18 cellular contexts compared by ENCODE assay signal in the genomic region with DNA sequence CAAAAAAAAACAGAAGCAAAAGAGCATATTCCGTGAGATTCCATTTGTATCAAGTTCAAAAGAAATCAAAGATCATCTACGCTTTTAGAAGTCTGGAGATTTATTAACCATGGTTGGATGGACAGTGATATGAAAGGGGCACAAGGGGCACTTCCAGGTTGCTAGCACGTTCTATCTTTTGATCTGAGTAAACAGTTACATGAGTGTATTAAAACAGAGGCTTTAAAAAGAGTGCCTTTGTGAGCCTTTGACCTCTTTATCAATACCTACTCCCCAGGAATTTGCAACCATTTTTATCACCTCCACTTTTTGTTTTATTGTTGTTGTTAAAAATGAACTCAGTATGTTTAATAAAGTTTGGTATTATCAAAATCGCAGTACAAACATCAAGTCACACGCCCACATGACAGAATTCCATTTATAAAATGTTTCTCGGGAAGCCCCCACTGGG.
A peak's percentile ranks its signal among the peaks of the same experiment; 100 is the strongest.
DNase-seq lines count a peak whose midpoint lies in the region; ATAC-seq and TF ChIP-seq lines count a peak whose summit lies in the region.
"Had no signal": no experiment of that assay in that cellular context is flagged by ENCODE, and none has a peak within 500 bp of the region (broad histone marks: within the 10 kb centered on the region; RNA-seq: fewer than 3 reads in every experiment).

No MANE protein-coding gene starts in this region.

- H3K4me1 ChIP-seq in heart left ventricle (peaks cover 0 to 20% (median 2%) of the 10 kb centered on the region in 12 donors), right atrium auricular region (no peaks in the 10 kb centered on the region), parathyroid adenoma (no peaks in the 10 kb centered on the region), aorta (ENCODE audit: control insufficient read depth in 1 of 2, insufficient read depth in 2 of 2, low read length in 2 of 2) (no peaks in the 10 kb centered on the region)

- peak overlapping the region; percentile 76 for H2AFZ ChIP-seq in parathyroid adenoma

- ATAC-seq in heart left ventricle (no peak), aorta (ENCODE audit: low FRiP score) (no peak), GM19035 (IDR thresholded peaks at IDR 0.05; ENCODE audit: unreplicated experiment) (no peak), GM19351 (IDR thresholded peaks at IDR 0.05; ENCODE audit: unreplicated experiment) (no peak), HG03280 (IDR thresholded peaks at IDR 0.05; ENCODE audit: unreplicated experiment) (no peak)
- ATAC-seq: HCT116, left colon had no signal

- no peak overlapping the region for H3K9ac ChIP-seq in parathyroid adenoma

- 75 to 86% (median 83%) methylated on average over 6 of the region's 6 CpGs for WGBS in heart left ventricle, 4 donors
- WGBS in aorta, 2 donors, result 58 to 62% methylated on average over 6 of the region's 6 CpGs

- H3K27me3 ChIP-seq in heart left ventricle, result no peaks in the 10 kb centered on the region
- no peaks in the 10 kb centered on the region for H3K27me3 ChIP-seq in right atrium auricular region
- H3K27me3 ChIP-seq in parathyroid adenoma (ENCODE audit: control insufficient read depth, insufficient read depth, low read length), result no peaks in the 10 kb centered on the region
- no peaks in the 10 kb centered on the region for H3K27me3 ChIP-seq in aorta (ENCODE audit: control insufficient read depth in 1 of 2, insufficient read depth in 2 of 2, low read length in 1 of 2)
- H3K27me3 ChIP-seq: body of pancreas, sigmoid colon had no signal

- H3K9me3 ChIP-seq in heart left ventricle (no peaks in the 10 kb centered on the region), right atrium auricular region (no peaks in the 10 kb centered on the region), parathyroid adenoma (ENCODE audit: control insufficient read depth, low read length) (no peaks in the 10 kb centered on the region), aorta (ENCODE audit: control insufficient read depth, low read length) (no peaks in the 10 kb centered on the region)
- H3K9me3 ChIP-seq: body of pancreas, sigmoid colon had no signal

- H3K36me3 ChIP-seq in heart left ventricle, result peaks cover 0 to 62% (median 45%) of the 10 kb centered on the region in 9 donors
- peaks cover 14% of the 10 kb centered on the region for H3K36me3 ChIP-seq in right atrium auricular region
- no peaks in the 10 kb centered on the region for H3K36me3 ChIP-seq in parathyroid adenoma (ENCODE audit: control insufficient read depth, insufficient read depth, low read length)
- no peaks in the 10 kb centered on the region for H3K36me3 ChIP-seq in aorta (ENCODE audit: control insufficient read depth in 1 of 2, insufficient read depth in 2 of 2, low read length in 1 of 2)
- H3K36me3 ChIP-seq: WERI-Rb-1 had no signal

- peak overlapping the region in 9 of 12 donors; percentile 16 to 58 (median 33) for H3K4me3 ChIP-seq in heart left ventricle
- H3K4me3 ChIP-seq in right atrium auricular region, result peak overlapping the region in 1 of 2 donors; percentile 24
- H3K4me3 ChIP-seq in epithelial cell of proximal tubule (ENCODE audit: low read depth, low read length), result peak overlapping the region; percentile 46
- no peak overlapping the region for H3K4me3 ChIP-seq in parathyroid adenoma (ENCODE audit: low read depth, low read length)
- peak overlapping the region; percentile 16 to 32 for H3K4me3 ChIP-seq in aorta (ENCODE audit: low read length in 2 of 2)
- H3K4me3 ChIP-seq: body of pancreas, sigmoid colon had no signal

- TF ChIP-seq POLR2A in heart left ventricle (IDR thresholded peaks at IDR 0.05), result no peak

- no peak for TF ChIP-seq CTCF in heart left ventricle (IDR thresholded peaks at IDR 0.05)
- TF ChIP-seq CTCF in right atrium auricular region (IDR thresholded peaks at IDR 0.05), result no peak
- TF ChIP-seq CTCF in epithelial cell of proximal tubule (conservative IDR thresholded peaks at IDR 0.05; ENCODE audit: low read depth, low read length), result no peak
- no peak for TF ChIP-seq CTCF in parathyroid adenoma (IDR thresholded peaks at IDR 0.05)

- intact Hi-C loops in heart left ventricle (cut with DNase I), result loop anchor here in 8 of 10 donors (5.0 to 10.0 kb wide), 5 partner anchors 114 to 214 kb away; a partner anchor contains a TSS
- intact Hi-C loops in aorta (cut with DNase I), result loop anchor here in 1 of 2 donors (10.0 kb wide), 1 partner anchor 204 kb away; no protein-coding TSS in a partner anchor

- DNase-seq in heart left ventricle (no peak), right atrium auricular region (ENCODE audit: low spot score) (no peak), epithelial cell of proximal tubule (ENCODE audit: low read depth) (no peak), aorta (no peak)
- DNase-seq: 8988T; activated CD4-positive, alpha-beta T cell treated with anti-CD3 and anti-CD28 coated beads, Interleukin-2, amount 50 U/mL, for 1 hour; activated naive CD8-positive, alpha-beta T cell treated with anti-CD3 and anti-CD28 coated beads, Interleukin-2, amount 10 ng/mL, durations not matched to agents 7 days and 5 days; AML-193; left colon; NCI-H1436; sigmoid colon; WERI-Rb-1 had no signal

- H3K79me2 ChIP-seq in parathyroid adenoma, result no peaks in the 10 kb centered on the region

- no peak overlapping the region for H3K4me2 ChIP-seq in parathyroid adenoma (ENCODE audit: low read length)

- H3K27ac ChIP-seq in heart left ventricle (peak overlapping the region in 5 of 12 donors; percentile 22 to 71 (median 60)), right atrium auricular region (no peak overlapping the region), parathyroid adenoma (peak overlapping the region; percentile 81), aorta (ENCODE audit: low read depth in 1 of 2, low read length in 2 of 2) (no peak overlapping the region)
- H3K27ac ChIP-seq: sigmoid colon, WERI-Rb-1 had no signal
